8 cellular contexts compared by ENCODE assay signal in the genomic region with DNA sequence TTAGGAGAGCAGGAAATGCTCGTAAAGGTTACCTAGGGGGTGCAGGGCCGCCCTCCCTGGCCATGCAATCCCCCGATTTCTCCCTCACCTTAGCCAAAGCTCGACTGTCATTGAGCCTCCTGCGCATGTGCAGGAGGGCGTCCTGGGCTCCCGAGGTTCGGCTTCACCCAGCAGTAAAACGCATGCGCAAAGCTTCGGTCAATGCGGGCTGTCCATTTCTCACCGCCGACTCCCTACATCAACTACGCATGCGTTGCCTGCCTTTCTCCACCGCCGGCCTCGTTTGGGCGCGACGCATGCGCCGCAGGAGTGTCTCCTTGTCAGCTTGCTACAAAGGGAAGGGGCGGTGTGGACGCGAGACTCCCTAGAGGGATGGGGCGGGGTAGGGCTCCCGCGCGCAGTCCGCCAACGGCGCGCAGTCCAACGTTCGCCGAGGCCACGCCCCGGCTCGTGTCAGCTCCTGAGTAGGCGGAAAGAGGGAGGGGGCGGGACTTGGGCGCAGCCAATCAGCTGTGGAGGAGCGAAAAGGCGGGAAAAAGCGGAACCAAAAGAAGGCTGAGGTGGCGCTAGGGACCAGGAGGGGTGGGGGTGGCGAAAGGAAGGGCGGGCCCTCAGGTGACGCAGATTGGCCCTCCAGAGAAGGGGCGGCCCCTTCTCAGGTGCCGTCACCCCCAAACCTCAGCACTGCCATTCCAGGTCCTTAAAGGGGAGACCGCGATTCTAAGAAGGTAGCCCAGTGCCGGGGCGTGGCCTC. TPM values are rescaled to one million over a fixed set of nuclear protein-coding genes. Genes with fewer than 3 reads are reported as not detected.
A peak's percentile ranks its signal among the peaks of the same experiment; 100 is the strongest.
DNase-seq lines count a peak whose midpoint lies in the region; ATAC-seq and TF ChIP-seq lines count a peak whose summit lies in the region.

Gene SYNGR4 (plus strand): TSS at position 558 of the 754 bp plus-strand sequence. CDS start 1,476 bp downstream, outside the sequence.
Gene TMEM143 (minus strand): TSS at position 131 of the 754 bp plus-strand sequence. CDS start 20 bp downstream, at position 111.

- H3K14ac ChIP-seq in mesenchymal stem cell (ENCODE audit: low read length in 2 of 2): peak within 1 kb of the TSS in 1 of 2 experiments; percentile 44

- peak within 1 kb of the TSS; percentile 11 for H2BK5ac ChIP-seq in mesenchymal stem cell (ENCODE audit: low read depth, low read length, poor library complexity, severe bottlenecking)

- H3K27me3 Mint-ChIP-seq in Calu3 (ENCODE audit: unreplicated experiment): no peaks in the 10 kb centered on the region

- H3K4me2 ChIP-seq in mesenchymal stem cell (ENCODE audit: low read length, poor library complexity, severe bottlenecking): peak within 1 kb of the TSS; percentile 88

- peak within 1 kb of the TSS; percentile 93 for H4K91ac ChIP-seq in mesenchymal stem cell (ENCODE audit: low read length)

- peak within 1 kb of the TSS; percentile 97 for H3K27ac Mint-ChIP-seq in Calu3 (ENCODE audit: unreplicated experiment)

- H2AK5ac ChIP-seq in mesenchymal stem cell (ENCODE audit: low read length, severe bottlenecking): peak within 1 kb of the TSS; percentile 88

- H3K27ac ChIP-seq in HUES48 (ENCODE audit: low read depth, low read length) (peak within 1 kb of the TSS; percentile 87), mesenchymal stem cell (ENCODE audit: low read length, poor library complexity, severe bottlenecking) (peak within 1 kb of the TSS; percentile 65)

- WGBS in mesenchymal stem cell: 4% methylated on average over 57 of the region's 57 CpGs

- no peak within 1 kb of the TSS for H2BK15ac ChIP-seq in mesenchymal stem cell (ENCODE audit: low read depth, poor library complexity, severe bottlenecking)

- H3K36me3 Mint-ChIP-seq in Calu3 (ENCODE audit: insufficient read depth, unreplicated experiment): peaks cover 33% of the 10 kb centered on the region

- H2AFZ ChIP-seq in mesenchymal stem cell (ENCODE audit: low read depth, low read length): peak within 1 kb of the TSS; percentile 90

- H3K18ac ChIP-seq in mesenchymal stem cell (ENCODE audit: low read depth in 1 of 2, low read length in 2 of 2): peak within 1 kb of the TSS; percentile 87 to 92

- H2BK12ac ChIP-seq in mesenchymal stem cell (ENCODE audit: low read length in 2 of 2): peak within 1 kb of the TSS; percentile 11 to 90

- peak within 1 kb of the TSS; percentile 84 for H3K4me3 Mint-ChIP-seq in Calu3 (ENCODE audit: low read depth, unreplicated experiment)

- no peaks in the 10 kb centered on the region for H3K9me3 Mint-ChIP-seq in Calu3 (ENCODE audit: low read depth, unreplicated experiment)

- peak; percentile 86 for ATAC-seq in GM21423 (IDR thresholded peaks at IDR 0.05; ENCODE audit: unreplicated experiment)

- peak within 1 kb of the TSS; percentile 67 for H3K9ac ChIP-seq in HUES48 (ENCODE audit: low read depth, low read length)
- H3K9ac ChIP-seq in NT2/D1 (ENCODE audit: insufficient read length, low read depth): peak within 1 kb of the TSS; percentile 93
- peak within 1 kb of the TSS; percentile 74 for H3K9ac ChIP-seq in endocrine pancreas (ENCODE audit: control insufficient read depth, insufficient read depth, low read length)
- H3K9ac ChIP-seq in mesenchymal stem cell (ENCODE audit: low read length): peak within 1 kb of the TSS; percentile 94

- no peaks in the 10 kb centered on the region for H3K4me1 Mint-ChIP-seq in Calu3 (ENCODE audit: low read depth, unreplicated experiment)

- peaks cover 3% of the 10 kb centered on the region; the same call in 1 of the 2 replicates for H3K36me3 ChIP-seq in HUES48 (ENCODE audit: control insufficient read depth, insufficient read depth, low read length)
- no peaks in the 10 kb centered on the region for H3K36me3 ChIP-seq in NT2/D1 (ENCODE audit: insufficient read depth, insufficient read length, low read length)
- H3K36me3 ChIP-seq in endocrine pancreas (ENCODE audit: control insufficient read depth, insufficient read depth, low read length): no peaks in the 10 kb centered on the region
- peaks cover 0 to 9% of the 10 kb centered on the region in 2 experiments for H3K36me3 ChIP-seq in mesenchymal stem cell (ENCODE audit: control insufficient read depth in 1 of 2, insufficient read depth in 2 of 2, low read depth in 1 of 2, low read length in 2 of 2)

- no TSS peak for BruUV-seq in Calu3 (replicated peaks; lab: Mats Ljungman, UMichigan)

- H3K27me3 ChIP-seq in HUES48 (ENCODE audit: control insufficient read depth, insufficient read depth, low read length): no peaks in the 10 kb centered on the region
- H3K27me3 ChIP-seq in NT2/D1 (ENCODE audit: insufficient read depth, insufficient read length): peaks cover 8% of the 10 kb centered on the region
- H3K27me3 ChIP-seq in endocrine pancreas (ENCODE audit: control insufficient read depth, insufficient read depth, low read length): no peaks in the 10 kb centered on the region
- no peaks in the 10 kb centered on the region for H3K27me3 ChIP-seq in mesenchymal stem cell (ENCODE audit: control insufficient read depth in 1 of 2, insufficient read depth in 1 of 2, low read length in 2 of 2)

- H3K4me3 ChIP-seq in HUES48 (ENCODE audit: low read depth, low read length) (peak within 1 kb of the TSS; percentile 69), NT2/D1 (ENCODE audit: insufficient read length, low read depth) (peak within 1 kb of the TSS; percentile 75), endocrine pancreas (ENCODE audit: control insufficient read depth, insufficient read depth, low read length) (peak within 1 kb of the TSS; percentile 31), mesenchymal stem cell (ENCODE audit: insufficient read depth in 1 of 2, low read depth in 1 of 2, low read length in 2 of 2) (peak within 1 kb of the TSS; percentile 46 to 92)

- H3K79me1 ChIP-seq in mesenchymal stem cell (replicated peaks; ENCODE audit: low read length, poor library complexity, severe bottlenecking): no peaks in the 10 kb centered on the region

- H3K4me1 ChIP-seq in HUES48 (ENCODE audit: control insufficient read depth, insufficient read depth, low read length) (peaks cover 6% of the 10 kb centered on the region), NT2/D1 (ENCODE audit: insufficient read depth, insufficient read length) (no peaks in the 10 kb centered on the region), endocrine pancreas (ENCODE audit: control insufficient read depth, insufficient read depth, low read length) (no peaks in the 10 kb centered on the region), mesenchymal stem cell (ENCODE audit: control insufficient read depth, insufficient read depth, low read depth, low read length) (peaks cover 8% of the 10 kb centered on the region)

- H3K9me3 ChIP-seq in HUES48 (ENCODE audit: control insufficient read depth, insufficient read depth, low read length): no peaks in the 10 kb centered on the region
- peaks cover 6% of the 10 kb centered on the region; the same call in 1 of the 2 replicates for H3K9me3 ChIP-seq in NT2/D1 (ENCODE audit: insufficient read depth, low read length)
- H3K9me3 ChIP-seq in endocrine pancreas (ENCODE audit: control insufficient read depth, low read length): no peaks in the 10 kb centered on the region
- H3K9me3 ChIP-seq in mesenchymal stem cell (ENCODE audit: control insufficient read depth, low read length): no peaks in the 10 kb centered on the region

- DNase-seq in Calu3 (peak; percentile 99), NT2/D1 (ENCODE audit: low read depth, low spot score) (peak; percentile 97), mesenchymal stem cell (peak; percentile 99)
- DNase-seq in activated CD8-positive, alpha-beta memory T cell treated with anti-CD3 and anti-CD28 coated beads, Interleukin-2, amount 50 U/mL, for 24 hours (ENCODE audit: extremely low read depth): peak; percentile 93
- peak; percentile 96 for DNase-seq in stimulated activated CD8-positive, alpha-beta memory T cell treated with anti-CD3 and anti-CD28 coated beads, Interleukin-12 subunit alpha, Interleukin-12 subunit beta, amount 100 ng/mL, for 24 hours (ENCODE audit: extremely low read depth)

- CTCF ChIA-PET in Calu3 (lab: Charles Lee): interaction anchor here (0.6 to 2.5 kb wide), 10 partner anchors 10 to 462 kb away, joined by 3 to 28 read pairs (median 8); partner anchors contain the start of genes FAM83E, GRWD1 and KDELR1

- H2BK120ac ChIP-seq in mesenchymal stem cell (ENCODE audit: low read depth, low read length): peak within 1 kb of the TSS; percentile 29

- intact Hi-C loops in Calu3 (cut with micrococcal nuclease; ENCODE audit: unreplicated experiment): no loop called here

- peak within 1 kb of the TSS; percentile 92 for H4K8ac ChIP-seq in mesenchymal stem cell (ENCODE audit: low read length)

- peak within 1 kb of the TSS; percentile 55 to 90 for H3K4ac ChIP-seq in mesenchymal stem cell (ENCODE audit: low read depth in 1 of 2, low read length in 2 of 2)

- H3K23ac ChIP-seq in mesenchymal stem cell (ENCODE audit: low read length in 2 of 2): no peak within 1 kb of the TSS

- no peak for TF ChIP-seq CTCF in Calu3 (IDR thresholded peaks at IDR 0.05; ENCODE audit: unreplicated experiment)

RNA-seq across cellular contexts. Expression of gene SYNGR4, which starts in this region (rescaled TPM):
- not detected in 2 replicates for total RNA-seq in Calu3 (2022)
- not detected for polyA plus RNA-seq in mesenchymal stem cell (2013, experiment 1 of 2)
- not detected for polyA plus RNA-seq in mesenchymal stem cell (2013, experiment 2 of 2)

RNA-seq across cellular contexts. Expression of gene TMEM143, which starts in this region (rescaled TPM):
- 10.4 and 14.8 TPM in 2 replicates for total RNA-seq in Calu3 (2022)
- 3.7 TPM for polyA plus RNA-seq in mesenchymal stem cell (2013, experiment 1 of 2)
- 3.8 TPM for polyA plus RNA-seq in mesenchymal stem cell (2013, experiment 2 of 2)

Comparison
In these comparisons a context has a peak if more than half of its experiments do, and no peak if none do; other contexts are left out.
1. Peak in every context shown above with its lines: DNase-seq, ATAC-seq, H3K4me3 ChIP-seq and H3K27ac ChIP-seq.